Comparison of ENCODE assay signal across 1 cellular context in the genomic region with DNA sequence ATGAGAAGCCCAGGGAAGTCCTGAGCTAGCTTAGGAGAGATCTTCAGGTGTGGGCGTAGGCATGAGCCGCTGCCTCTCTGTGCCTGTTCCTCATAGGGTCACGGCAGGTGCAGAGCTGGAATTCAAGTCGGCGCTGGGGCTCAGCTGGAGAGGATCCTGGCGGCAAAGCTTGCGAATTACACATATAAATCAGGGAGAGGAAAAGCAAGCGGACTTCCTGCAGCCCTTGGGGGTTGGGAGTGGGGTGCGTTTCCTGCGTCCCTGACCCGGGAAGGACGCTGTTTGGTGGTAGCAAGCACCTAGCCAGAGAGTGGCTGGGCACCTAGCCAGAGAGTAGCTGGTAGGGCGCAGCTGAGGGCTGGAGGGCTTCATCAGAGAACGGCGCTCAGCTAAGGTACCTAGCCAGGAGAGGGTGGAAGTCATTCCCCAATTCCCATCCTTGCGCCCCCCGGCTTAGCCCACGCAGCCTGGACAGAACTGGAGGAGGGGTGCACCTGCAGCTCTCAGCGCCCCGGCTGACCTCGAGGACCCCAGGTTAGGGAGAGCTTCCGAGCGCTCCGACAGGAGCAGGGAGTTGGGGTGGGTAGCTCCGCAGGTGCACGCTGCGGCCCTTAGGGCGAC.
TF ChIP-seq lines count a peak whose summit lies in the region.

No MANE protein-coding gene starts in this region.

TF ChIP-seq in HepG2, 621 proteins besides CTCF, POLR2A, EP300 and RAD21 (continued from another document):
- TF ChIP-seq, protein P1, sequence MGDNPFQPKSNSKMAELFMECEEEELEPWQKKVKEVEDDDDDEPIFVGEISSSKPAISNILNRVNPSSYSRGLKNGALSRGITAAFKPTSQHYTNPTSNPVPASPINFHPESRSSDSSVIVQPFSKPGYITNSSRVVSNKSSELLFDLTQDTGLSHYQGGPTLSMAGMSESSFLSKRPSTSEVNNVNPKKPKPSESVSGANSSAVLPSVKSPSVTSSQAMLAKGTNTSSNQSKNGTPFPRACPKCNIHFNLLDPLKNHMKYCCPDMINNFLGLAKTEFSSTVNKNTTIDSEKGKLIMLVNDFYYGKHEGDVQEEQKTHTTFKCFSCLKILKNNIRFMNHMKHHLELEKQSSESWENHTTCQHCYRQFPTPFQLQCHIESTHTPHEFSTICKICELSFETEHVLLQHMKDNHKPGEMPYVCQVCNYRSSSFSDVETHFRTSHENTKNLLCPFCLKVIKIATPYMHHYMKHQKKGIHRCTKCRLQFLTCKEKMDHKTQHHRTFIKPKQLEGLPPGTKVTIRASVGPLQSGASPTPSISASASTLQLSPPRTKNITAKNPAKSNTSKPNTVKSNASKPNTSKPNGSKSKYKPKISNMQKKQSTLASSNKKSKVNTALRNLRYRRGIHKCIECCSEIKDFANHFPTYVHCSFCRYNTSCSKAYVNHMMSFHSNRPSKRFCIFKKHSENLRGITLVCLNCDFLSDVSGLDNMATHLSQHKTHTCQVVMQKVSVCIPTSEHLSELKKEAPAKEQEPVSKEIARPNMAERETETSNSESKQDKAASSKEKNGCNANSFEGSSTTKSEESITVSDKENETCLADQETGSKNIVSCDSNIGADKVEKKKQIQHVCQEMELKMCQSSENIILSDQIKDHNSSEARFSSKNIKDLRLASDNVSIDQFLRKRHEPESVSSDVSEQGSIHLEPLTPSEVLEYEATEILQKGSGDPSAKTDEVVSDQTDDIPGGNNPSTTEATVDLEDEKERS (CRISPR knock-in tag; IDR thresholded peaks at IDR 0.05), result 0 out of 2 replicates have a peak, but pooled peaks have one; percentile 66
- TF ChIP-seq, protein P2, sequence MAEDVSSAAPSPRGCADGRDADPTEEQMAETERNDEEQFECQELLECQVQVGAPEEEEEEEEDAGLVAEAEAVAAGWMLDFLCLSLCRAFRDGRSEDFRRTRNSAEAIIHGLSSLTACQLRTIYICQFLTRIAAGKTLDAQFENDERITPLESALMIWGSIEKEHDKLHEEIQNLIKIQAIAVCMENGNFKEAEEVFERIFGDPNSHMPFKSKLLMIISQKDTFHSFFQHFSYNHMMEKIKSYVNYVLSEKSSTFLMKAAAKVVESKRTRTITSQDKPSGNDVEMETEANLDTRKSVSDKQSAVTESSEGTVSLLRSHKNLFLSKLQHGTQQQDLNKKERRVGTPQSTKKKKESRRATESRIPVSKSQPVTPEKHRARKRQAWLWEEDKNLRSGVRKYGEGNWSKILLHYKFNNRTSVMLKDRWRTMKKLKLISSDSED (CRISPR knock-in tag; IDR thresholded peaks at IDR 0.05), result no peak
- TF ChIP-seq ZNF788 (CRISPR knock-in tag; IDR thresholded peaks at IDR 0.05; ENCODE audit: borderline replicate concordance), result peak; percentile 62; the same call in 1 of the 2 replicates
- TF ChIP-seq ZNF138 (CRISPR knock-in tag; IDR thresholded peaks at IDR 0.05; ENCODE audit: low read depth), result peak; percentile 74; the same call in 1 of the 2 replicates
- TF ChIP-seq, protein P3, sequence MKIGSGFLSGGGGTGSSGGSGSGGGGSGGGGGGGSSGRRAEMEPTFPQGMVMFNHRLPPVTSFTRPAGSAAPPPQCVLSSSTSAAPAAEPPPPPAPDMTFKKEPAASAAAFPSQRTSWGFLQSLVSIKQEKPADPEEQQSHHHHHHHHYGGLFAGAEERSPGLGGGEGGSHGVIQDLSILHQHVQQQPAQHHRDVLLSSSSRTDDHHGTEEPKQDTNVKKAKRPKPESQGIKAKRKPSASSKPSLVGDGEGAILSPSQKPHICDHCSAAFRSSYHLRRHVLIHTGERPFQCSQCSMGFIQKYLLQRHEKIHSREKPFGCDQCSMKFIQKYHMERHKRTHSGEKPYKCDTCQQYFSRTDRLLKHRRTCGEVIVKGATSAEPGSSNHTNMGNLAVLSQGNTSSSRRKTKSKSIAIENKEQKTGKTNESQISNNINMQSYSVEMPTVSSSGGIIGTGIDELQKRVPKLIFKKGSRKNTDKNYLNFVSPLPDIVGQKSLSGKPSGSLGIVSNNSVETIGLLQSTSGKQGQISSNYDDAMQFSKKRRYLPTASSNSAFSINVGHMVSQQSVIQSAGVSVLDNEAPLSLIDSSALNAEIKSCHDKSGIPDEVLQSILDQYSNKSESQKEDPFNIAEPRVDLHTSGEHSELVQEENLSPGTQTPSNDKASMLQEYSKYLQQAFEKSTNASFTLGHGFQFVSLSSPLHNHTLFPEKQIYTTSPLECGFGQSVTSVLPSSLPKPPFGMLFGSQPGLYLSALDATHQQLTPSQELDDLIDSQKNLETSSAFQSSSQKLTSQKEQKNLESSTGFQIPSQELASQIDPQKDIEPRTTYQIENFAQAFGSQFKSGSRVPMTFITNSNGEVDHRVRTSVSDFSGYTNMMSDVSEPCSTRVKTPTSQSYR (CRISPR knock-in tag; IDR thresholded peaks at IDR 0.05; ENCODE audit: borderline replicate concordance), result 0 out of 2 replicates have a peak, but pooled peaks have one; percentile 12
- TF ChIP-seq, protein P4, sequence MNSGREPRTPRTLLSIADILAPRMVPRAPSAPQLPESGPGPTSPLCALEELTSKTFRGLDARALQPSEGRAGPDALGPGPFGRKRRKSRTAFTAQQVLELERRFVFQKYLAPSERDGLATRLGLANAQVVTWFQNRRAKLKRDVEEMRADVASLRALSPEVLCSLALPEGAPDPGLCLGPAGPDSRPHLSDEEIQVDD (CRISPR knock-in tag; IDR thresholded peaks at IDR 0.05; ENCODE audit: borderline replicate concordance), result no peak
- TF ChIP-seq, protein P5, sequence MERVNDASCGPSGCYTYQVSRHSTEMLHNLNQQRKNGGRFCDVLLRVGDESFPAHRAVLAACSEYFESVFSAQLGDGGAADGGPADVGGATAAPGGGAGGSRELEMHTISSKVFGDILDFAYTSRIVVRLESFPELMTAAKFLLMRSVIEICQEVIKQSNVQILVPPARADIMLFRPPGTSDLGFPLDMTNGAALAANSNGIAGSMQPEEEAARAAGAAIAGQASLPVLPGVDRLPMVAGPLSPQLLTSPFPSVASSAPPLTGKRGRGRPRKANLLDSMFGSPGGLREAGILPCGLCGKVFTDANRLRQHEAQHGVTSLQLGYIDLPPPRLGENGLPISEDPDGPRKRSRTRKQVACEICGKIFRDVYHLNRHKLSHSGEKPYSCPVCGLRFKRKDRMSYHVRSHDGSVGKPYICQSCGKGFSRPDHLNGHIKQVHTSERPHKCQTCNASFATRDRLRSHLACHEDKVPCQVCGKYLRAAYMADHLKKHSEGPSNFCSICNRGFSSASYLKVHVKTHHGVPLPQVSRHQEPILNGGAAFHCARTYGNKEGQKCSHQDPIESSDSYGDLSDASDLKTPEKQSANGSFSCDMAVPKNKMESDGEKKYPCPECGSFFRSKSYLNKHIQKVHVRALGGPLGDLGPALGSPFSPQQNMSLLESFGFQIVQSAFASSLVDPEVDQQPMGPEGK (CRISPR knock-in tag; IDR thresholded peaks at IDR 0.05), result peak; percentile 9; the same call in 1 of the 2 replicates
- TF ChIP-seq XRCC5 (optimal IDR thresholded peaks at IDR 0.05; ENCODE audit: low read length), result peak; percentile 21
- TF ChIP-seq IRF2 (CRISPR knock-in tag; IDR thresholded peaks at IDR 0.05), result 0 out of 2 replicates have a peak, but pooled peaks have one; percentile 22
- 0 out of 2 replicates have a peak, but pooled peaks have one; percentile 44 for TF ChIP-seq ZNF670 (CRISPR knock-in tag; IDR thresholded peaks at IDR 0.05; ENCODE audit: borderline replicate concordance)
- 0 out of 2 replicates have a peak, but pooled peaks have one; percentile 28 for TF ChIP-seq GLI4 (CRISPR knock-in tag; IDR thresholded peaks at IDR 0.05; ENCODE audit: borderline replicate concordance)
- TF ChIP-seq, protein P6, sequence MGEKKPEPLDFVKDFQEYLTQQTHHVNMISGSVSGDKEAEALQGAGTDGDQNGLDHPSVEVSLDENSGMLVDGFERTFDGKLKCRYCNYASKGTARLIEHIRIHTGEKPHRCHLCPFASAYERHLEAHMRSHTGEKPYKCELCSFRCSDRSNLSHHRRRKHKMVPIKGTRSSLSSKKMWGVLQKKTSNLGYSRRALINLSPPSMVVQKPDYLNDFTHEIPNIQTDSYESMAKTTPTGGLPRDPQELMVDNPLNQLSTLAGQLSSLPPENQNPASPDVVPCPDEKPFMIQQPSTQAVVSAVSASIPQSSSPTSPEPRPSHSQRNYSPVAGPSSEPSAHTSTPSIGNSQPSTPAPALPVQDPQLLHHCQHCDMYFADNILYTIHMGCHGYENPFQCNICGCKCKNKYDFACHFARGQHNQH (CRISPR knock-in tag; IDR thresholded peaks at IDR 0.05), result 0 out of 2 replicates have a peak, but pooled peaks have one; percentile 18
- TF ChIP-seq KDM5B (CRISPR knock-in tag; IDR thresholded peaks at IDR 0.05; ENCODE audit: borderline replicate concordance), result peak; percentile 32; the same call in 1 of the 2 replicates
- TF ChIP-seq ZBTB7B (CRISPR knock-in tag; IDR thresholded peaks at IDR 0.05), result peak; percentile 59; the same call in 1 of the 2 replicates
- peak; percentile 96 for TF ChIP-seq ZNF572 (CRISPR knock-in tag; IDR thresholded peaks at IDR 0.05)
- peak; percentile 83; the same call in 1 of the 2 replicates for TF ChIP-seq ZNF598 (CRISPR knock-in tag; IDR thresholded peaks at IDR 0.05; ENCODE audit: borderline replicate concordance)
- peak; percentile 69 for TF ChIP-seq ZNF292 (CRISPR knock-in tag; IDR thresholded peaks at IDR 0.05; ENCODE audit: borderline replicate concordance, low read depth)
- no peak for TF ChIP-seq ZNF225 (CRISPR knock-in tag; IDR thresholded peaks at IDR 0.05)
TF ChIP-seq in HepG2: peak in this region for 94.
